9 cellular contexts compared by ENCODE assay signal in the genomic region with DNA sequence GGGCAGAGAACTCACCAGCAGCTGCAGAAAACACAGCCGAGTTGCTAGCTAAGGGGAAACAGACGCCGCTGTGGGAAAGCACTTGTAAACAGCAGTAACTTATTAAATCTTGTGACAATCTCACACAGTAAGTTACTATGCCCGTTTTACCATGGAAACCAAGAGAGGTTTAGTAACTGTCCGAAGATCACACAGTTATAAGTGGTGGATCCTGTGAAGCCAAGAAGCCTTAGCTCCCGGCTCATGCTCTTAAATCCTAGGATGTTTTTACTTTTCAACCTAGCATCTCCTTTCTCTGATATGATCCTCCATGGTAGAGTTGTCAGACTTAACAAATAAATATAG. TPM values are rescaled to one million over a fixed set of nuclear protein-coding genes. Genes with fewer than 3 reads are reported as not detected.
A peak's percentile ranks its signal among the peaks of the same experiment; 100 is the strongest.
DNase-seq lines count a peak whose midpoint lies in the region; ATAC-seq and TF ChIP-seq lines count a peak whose summit lies in the region.
"Had no signal": no experiment of that assay in that cellular context is flagged by ENCODE, and none has a peak within 500 bp of the region (broad histone marks: within the 10 kb centered on the region; RNA-seq: fewer than 3 reads in every experiment).

No MANE protein-coding gene starts in this region.

- H3K36me3 ChIP-seq in CD8-positive, alpha-beta memory T cell (ENCODE audit: insufficient read depth, low read length), result no peaks in the 10 kb centered on the region
- H3K36me3 ChIP-seq in SK-N-SH (replicated peaks in 1 of 2; ENCODE audit: control insufficient read depth in 1 of 2, insufficient read depth in 2 of 2, low read length in 1 of 2), result no peaks in the 10 kb centered on the region
- no peaks in the 10 kb centered on the region for H3K36me3 ChIP-seq in psoas muscle (ENCODE audit: insufficient read depth in 1 of 2, low read depth in 1 of 2)

- ATAC-seq in foreskin keratinocyte (no peak), psoas muscle (peak in 2 of 4 donors; percentile 4 to 6)

- POLR2A ChIA-PET in CD8-positive, alpha-beta memory T cell (lab: Charles Lee), result no interaction called here
- POLR2A ChIA-PET in SK-N-SH (lab: Yijun Ruan, JAX) (interaction anchor here (1.2 kb wide), 1 partner anchor 833 kb away, joined by 8 read pairs; no protein-coding TSS in a partner anchor), HEK293T (lab: Yijun Ruan, JAX) (interaction anchor here (0.9 to 1.7 kb wide), 2 partner anchors 45 to 63 kb away, joined by 3 read pairs; no protein-coding TSS in a partner anchor)

- WGBS in SK-N-SH (ENCODE audit: low lambda C conversion rate), result 45% methylated on average over 6 of the region's 6 CpGs
- 17 to 28% (median 24%) methylated on average over 6 of the region's 6 CpGs for WGBS in psoas muscle, 3 donors

- H3K27me3 ChIP-seq in CD8-positive, alpha-beta memory T cell (ENCODE audit: insufficient read depth, low read length, poor library complexity, severe bottlenecking), result peaks cover 10% of the 10 kb centered on the region
- H3K27me3 ChIP-seq in SK-N-SH (ENCODE audit: insufficient read depth), result peaks cover 14% of the 10 kb centered on the region; the same call in 1 of the 2 replicates
- H3K27me3 ChIP-seq in foreskin keratinocyte, result no peaks in the 10 kb centered on the region
- peaks cover 0 to 47% (median 16%) of the 10 kb centered on the region in 3 donors for H3K27me3 ChIP-seq in psoas muscle (ENCODE audit: insufficient read depth in 3 of 3, low read length in 2 of 3)

- no peaks in the 10 kb centered on the region for H3K9me3 ChIP-seq in CD8-positive, alpha-beta memory T cell (ENCODE audit: low read length)
- no peaks in the 10 kb centered on the region for H3K9me3 ChIP-seq in SK-N-SH
- no peaks in the 10 kb centered on the region for H3K9me3 ChIP-seq in psoas muscle

- TF ChIP-seq EP300 in SK-N-SH (IDR thresholded peaks at IDR 0.05; ENCODE audit: borderline replicate concordance in 1 of 2, low read depth in 1 of 2, low read length in 1 of 2), result no peak

- no peaks in the 10 kb centered on the region for H4K20me1 ChIP-seq in SK-N-SH (ENCODE audit: insufficient read depth)

- no peaks in the 10 kb centered on the region for H3K9me3 Mint-ChIP-seq in CD8-positive, alpha-beta memory T cell
- H3K9me3 Mint-ChIP-seq: activated naive CD8-positive, alpha-beta T cell treated with anti-CD3 and anti-CD28 coated beads, Interleukin-2, amount 50 U/mL, for 24 hours had no signal

- no peaks in the 10 kb centered on the region for H3K4me1 ChIP-seq in CD8-positive, alpha-beta memory T cell (ENCODE audit: insufficient read depth, low read length)
- peaks cover 0 to 68% of the 10 kb centered on the region in 2 experiments; a peak in 2 of 4 replicates for H3K4me1 ChIP-seq in SK-N-SH (ENCODE audit: control insufficient read depth in 1 of 2, insufficient read depth in 2 of 2, low read depth in 1 of 2, low read length in 1 of 2)
- peaks cover 27% of the 10 kb centered on the region for H3K4me1 ChIP-seq in foreskin keratinocyte
- peaks cover 4% of the 10 kb centered on the region for H3K4me1 ChIP-seq in psoas muscle

- H3F3A ChIP-seq in SK-N-SH (replicated peaks; ENCODE audit: insufficient read depth), result peaks cover 9% of the 10 kb centered on the region

- no peak for TF ChIP-seq CTCF in SK-N-SH (IDR thresholded peaks at IDR 0.05)
- no peak for TF ChIP-seq CTCF in foreskin keratinocyte (conservative IDR thresholded peaks at IDR 0.05)
- no peak for TF ChIP-seq CTCF in psoas muscle (IDR thresholded peaks at IDR 0.05)

- H3K9ac ChIP-seq in SK-N-SH, result no peak overlapping the region

- H3K36me3 Mint-ChIP-seq in CD8-positive, alpha-beta memory T cell, result peaks cover 0 to 2% (median 0%) of the 10 kb centered on the region in 3 donors

- H2AFZ ChIP-seq in SK-N-SH (ENCODE audit: low read depth), result no peak overlapping the region

- CTCF ChIA-PET in CD8-positive, alpha-beta memory T cell (lab: Charles Lee), result no interaction called here
- CTCF ChIA-PET in SK-N-SH (lab: Yijun Ruan, JAX) (interaction anchor here (0.6 to 2.7 kb wide), 67 partner anchors 9 to 1093 kb away, joined by 3 to 103 read pairs (median 5); no protein-coding TSS in a partner anchor), HEK293T (lab: Yijun Ruan, JAX) (interaction anchor here (0.7 to 2.2 kb wide), 6 partner anchors 108 to 837 kb away, joined by 3 to 19 read pairs (median 4); no protein-coding TSS in a partner anchor)

- intact Hi-C loops in psoas muscle (cut with DNase I), result loop anchor here (5.0 kb wide), 1 partner anchor 836 kb away; no protein-coding TSS in a partner anchor

- H3K27ac Mint-ChIP-seq in CD8-positive, alpha-beta memory T cell, result no peak overlapping the region
- H3K27ac Mint-ChIP-seq: activated naive CD8-positive, alpha-beta T cell treated with anti-CD3 and anti-CD28 coated beads, Interleukin-2, amount 50 U/mL, for 24 hours had no signal

- H3K4me2 ChIP-seq in SK-N-SH, result peak overlapping the region; percentile 74; the same call in 1 of the 2 replicates

- H3K4me3 Mint-ChIP-seq in CD8-positive, alpha-beta memory T cell, result peak overlapping the region in 6 of 7 donors; percentile 18 to 66 (median 52)

- DNase-seq in CD8-positive, alpha-beta memory T cell, result no peak
- DNase-seq in SK-N-SH, result no peak
- DNase-seq in foreskin keratinocyte, result no peak
- no peak for DNase-seq in psoas muscle
- no peak for DNase-seq in NCI-H748 (lab: John Stamatoyannopoulos, UW; ENCODE audit: unreplicated experiment)
- DNase-seq in HEK293T (ENCODE audit: extremely low spot score), result no peak
- no peak for DNase-seq in NCI-H748 treated with DMSO at 0.1 percent for 48 hours (lab: John Stamatoyannopoulos, UW)
- no peak for DNase-seq in NCI-H2029 (lab: John Stamatoyannopoulos, UW)

- no peak overlapping the region for H3K4me3 ChIP-seq in CD8-positive, alpha-beta memory T cell (ENCODE audit: low read length)
- H3K4me3 ChIP-seq in SK-N-SH (ENCODE audit: low read depth in 2 of 2, low read length in 1 of 2) (peak overlapping the region; percentile 62 to 63; a peak in 2 of 4 replicates), psoas muscle (peak overlapping the region; percentile 64)

- H3K4me1 Mint-ChIP-seq in CD8-positive, alpha-beta memory T cell, result peaks cover 6 to 24% (median 20%) of the 10 kb centered on the region in 3 donors

- peaks cover 43 to 81% of the 10 kb centered on the region in 2 donors for H3K27me3 Mint-ChIP-seq in CD8-positive, alpha-beta memory T cell

- TF ChIP-seq RAD21 in SK-N-SH (IDR thresholded peaks at IDR 0.05; ENCODE audit: low read length), result no peak

- no peaks in the 10 kb centered on the region for H3K79me2 ChIP-seq in SK-N-SH (ENCODE audit: insufficient read depth)

- no peaks in the 10 kb centered on the region for H3K9me2 ChIP-seq in SK-N-SH

- no peak overlapping the region for H3K27ac ChIP-seq in CD8-positive, alpha-beta memory T cell (ENCODE audit: low read depth, low read length)
- peak overlapping the region in 1 of 2 experiments; percentile 83; a peak in 1 of 4 replicates for H3K27ac ChIP-seq in SK-N-SH (ENCODE audit: low read depth in 2 of 2, low read length in 1 of 2)
- peak overlapping the region; percentile 84 for H3K27ac ChIP-seq in foreskin keratinocyte
- H3K27ac ChIP-seq in psoas muscle, result peak overlapping the region; percentile 9

TF ChIP-seq in HEK293T, 16 proteins besides CTCF, POLR2A, EP300 and RAD21:
- no peak for TF ChIP-seq L3MBTL2 (conservative IDR thresholded peaks at IDR 0.05)
- TF ChIP-seq, protein P1, sequence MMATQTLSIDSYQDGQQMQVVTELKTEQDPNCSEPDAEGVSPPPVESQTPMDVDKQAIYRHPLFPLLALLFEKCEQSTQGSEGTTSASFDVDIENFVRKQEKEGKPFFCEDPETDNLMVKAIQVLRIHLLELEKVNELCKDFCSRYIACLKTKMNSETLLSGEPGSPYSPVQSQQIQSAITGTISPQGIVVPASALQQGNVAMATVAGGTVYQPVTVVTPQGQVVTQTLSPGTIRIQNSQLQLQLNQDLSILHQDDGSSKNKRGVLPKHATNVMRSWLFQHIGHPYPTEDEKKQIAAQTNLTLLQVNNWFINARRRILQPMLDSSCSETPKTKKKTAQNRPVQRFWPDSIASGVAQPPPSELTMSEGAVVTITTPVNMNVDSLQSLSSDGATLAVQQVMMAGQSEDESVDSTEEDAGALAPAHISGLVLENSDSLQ (IDR thresholded peaks at IDR 0.05), result no peak
- no peak for TF ChIP-seq LEF1 (IDR thresholded peaks at IDR 0.05; ENCODE audit: borderline replicate concordance)

RNA-seq across cellular contexts. Expression of a gene that starts 1.5 kb away (rescaled TPM):
- 1 to 10 TPM; 1.1 to 1.4 TPM for total RNA-seq in CD8-positive, alpha-beta memory T cell
- 0.28 TPM for polyA plus RNA-seq in CD8-positive, alpha-beta memory T cell
- polyA plus RNA-seq in SK-N-SH (2012; rRNA removed), result 11.3 and 20.2 TPM in 2 replicates
- polyA plus RNA-seq in SK-N-SH (2012; cell fraction: cytosol; rRNA removed), result 13.5 and 13.7 TPM in 2 replicates
- 24.2 and 34.3 TPM in 2 replicates for polyA plus RNA-seq in SK-N-SH (2012; cell fraction: nucleus; rRNA removed)
- 230 and 277 TPM in 2 replicates for total RNA-seq in foreskin keratinocyte
- polyA plus RNA-seq in foreskin keratinocyte, result 153 and 180 TPM in 2 replicates
- 10 to 100 TPM; 11.6 to 23.3 (median 17.6) TPM for total RNA-seq in psoas muscle
- polyA plus RNA-seq in psoas muscle, result 10 to 100 TPM in 1 of 3 donors, 1 to 10 TPM in 2; 5.3 to 10.5 (median 8.8) TPM
